Comparison of ENCODE assay signal across 1 cellular context in the genomic region with DNA sequence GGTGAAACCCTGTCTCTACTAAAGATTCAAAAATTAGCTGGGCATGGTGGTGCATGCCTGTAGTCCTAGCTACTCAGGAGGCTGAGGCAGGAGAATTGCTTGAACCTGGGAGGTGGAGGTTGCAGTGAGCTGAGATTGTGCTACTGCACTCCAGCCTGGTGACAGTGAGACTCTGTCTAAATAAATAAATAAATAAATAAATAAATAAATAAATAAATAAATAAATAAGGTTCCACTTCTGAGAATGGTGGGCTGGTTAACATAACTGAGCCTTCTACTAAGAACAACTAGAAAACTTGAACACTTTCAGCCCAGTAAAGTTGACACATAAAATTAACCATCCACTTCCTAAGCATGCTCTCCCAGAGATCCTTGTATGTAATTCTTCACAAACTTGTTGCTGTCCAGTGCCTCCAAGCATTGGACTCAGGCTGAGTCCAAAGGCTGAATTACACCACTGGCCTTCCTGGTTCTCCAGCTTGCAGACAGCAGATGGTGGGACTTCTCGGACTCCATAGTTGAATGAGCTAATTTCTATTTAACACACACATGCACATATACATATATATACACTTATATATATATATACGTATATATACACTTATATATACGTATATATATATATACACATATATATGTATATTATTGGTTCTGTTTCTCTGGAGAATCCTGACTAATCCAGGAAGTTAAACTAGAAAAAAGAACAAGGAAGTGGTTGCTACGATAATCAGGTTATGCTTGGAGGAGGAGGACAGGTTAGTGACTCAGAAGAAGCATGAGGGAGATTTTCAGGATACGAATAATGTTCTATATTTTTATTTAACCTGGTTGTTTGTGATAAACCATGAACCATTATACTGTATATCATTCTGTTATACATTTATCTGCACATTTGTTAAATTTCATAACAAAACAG.
TF ChIP-seq lines count a peak whose summit lies in the region.

No MANE protein-coding gene starts in this region.

TF ChIP-seq in HEK293, 187 proteins besides CTCF, POLR2A, EP300 and RAD21 (continued from another document):
- TF ChIP-seq, protein P1, sequence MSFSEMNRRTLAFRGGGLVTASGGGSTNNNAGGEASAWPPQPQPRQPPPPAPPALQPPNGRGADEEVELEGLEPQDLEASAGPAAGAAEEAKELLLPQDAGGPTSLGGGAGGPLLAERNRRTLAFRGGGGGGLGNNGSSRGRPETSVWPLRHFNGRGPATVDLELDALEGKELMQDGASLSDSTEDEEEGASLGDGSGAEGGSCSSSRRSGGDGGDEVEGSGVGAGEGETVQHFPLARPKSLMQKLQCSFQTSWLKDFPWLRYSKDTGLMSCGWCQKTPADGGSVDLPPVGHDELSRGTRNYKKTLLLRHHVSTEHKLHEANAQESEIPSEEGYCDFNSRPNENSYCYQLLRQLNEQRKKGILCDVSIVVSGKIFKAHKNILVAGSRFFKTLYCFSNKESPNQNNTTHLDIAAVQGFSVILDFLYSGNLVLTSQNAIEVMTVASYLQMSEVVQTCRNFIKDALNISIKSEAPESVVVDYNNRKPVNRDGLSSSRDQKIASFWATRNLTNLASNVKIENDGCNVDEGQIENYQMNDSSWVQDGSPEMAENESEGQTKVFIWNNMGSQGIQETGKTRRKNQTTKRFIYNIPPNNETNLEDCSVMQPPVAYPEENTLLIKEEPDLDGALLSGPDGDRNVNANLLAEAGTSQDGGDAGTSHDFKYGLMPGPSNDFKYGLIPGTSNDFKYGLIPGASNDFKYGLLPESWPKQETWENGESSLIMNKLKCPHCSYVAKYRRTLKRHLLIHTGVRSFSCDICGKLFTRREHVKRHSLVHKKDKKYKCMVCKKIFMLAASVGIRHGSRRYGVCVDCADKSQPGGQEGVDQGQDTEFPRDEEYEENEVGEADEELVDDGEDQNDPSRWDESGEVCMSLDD (tag by site-specific recombination; IDR thresholded peaks at IDR 0.05): no peak
- TF ChIP-seq ZNF140 (tag by site-specific recombination; IDR thresholded peaks at IDR 0.05) (peak; percentile 43; the same call in 1 of the 2 replicates), ZNF266 (tag by site-specific recombination; IDR thresholded peaks at IDR 0.05; ENCODE audit: low read depth) (peak; percentile 52; the same call in 1 of the 2 replicates), ZNF623 (tag by site-specific recombination; IDR thresholded peaks at IDR 0.05) (peak; percentile 48), ZNF121 (tag by site-specific recombination; IDR thresholded peaks at IDR 0.05) (no peak), ZNF555 (tag by site-specific recombination; conservative IDR thresholded peaks at IDR 0.05) (peak; percentile 54), KLF10 (tag by site-specific recombination; IDR thresholded peaks at IDR 0.05) (no peak), ZNF394 (tag by site-specific recombination; IDR thresholded peaks at IDR 0.05; ENCODE audit: borderline replicate concordance) (peak; percentile 76; the same call in 1 of the 2 replicates)
TF ChIP-seq in HEK293: peak in this region for 10.
